ENCODE assay signal across 30 cellular contexts in genomic region chr15:90709278-90709677, GRCh38.
"Had no signal": no experiment of that assay in that cellular context is flagged by ENCODE, and none has a peak within 500 bp of the region (broad histone marks: within the 10 kb centered on the region; RNA-seq: fewer than 3 reads in every experiment).

No MANE protein-coding gene starts in this region.

- H3K36me3 ChIP-seq: ascending aorta had no signal

- DNase-seq: activated B cell treated with CpG ODN at 0.5 μM for 24 hours; activated CD4-positive, alpha-beta memory T cell treated with anti-CD3 and anti-CD28 coated beads for 36 hours; activated CD4-positive, alpha-beta T cell treated with anti-CD3 and anti-CD28 coated beads for 4 hours; activated CD4-positive, alpha-beta T cell treated with anti-CD3 and anti-CD28 coated beads, Interleukin-2, amount 10 ng/mL, durations not matched to agents 24 days and 14 days; activated CD4-positive, alpha-beta T cell treated with anti-CD3 and anti-CD28 coated beads, Interleukin-2, amount 50 U/mL, for 1 hour; activated CD4-positive, alpha-beta T cell treated with anti-CD3 and anti-CD28 coated beads, Interleukin-2, amount 50 U/mL, for 4 hours; activated CD4-positive, CD25-positive, alpha-beta regulatory T cell treated with anti-CD3 and anti-CD28 coated beads, Interleukin-2, amount 50 U/mL, for 72 hours; activated CD8-positive, alpha-beta memory T cell treated with anti-CD3 and anti-CD28 coated beads, Interleukin-2, amount 50 U/mL, for 4 hours; activated CD8-positive, alpha-beta T cell treated with anti-CD3 and anti-CD28 coated beads for 36 hours; activated effector memory CD4-positive, alpha-beta T cell treated with anti-CD3 and anti-CD28 coated beads, Interleukin-2, amount 50 U/mL, for 16 hours; activated gamma-delta T cell treated with Interleukin-2 at 50 U/mL for 16 hours; activated naive CD4-positive, alpha-beta T cell; activated naive CD4-positive, alpha-beta T cell treated with anti-CD3 and anti-CD28 coated beads for 36 hours; activated naive CD4-positive, alpha-beta T cell treated with anti-CD3 and anti-CD28 coated beads, Interleukin-2, amount 50 U/mL, for 16 hours; activated naive CD8-positive, alpha-beta T cell treated with anti-CD3 and anti-CD28 coated beads, Interleukin-2, amount 10 ng/mL, durations not matched to agents 7 days and 5 days; activated naive CD8-positive, alpha-beta T cell treated with anti-CD3 and anti-CD28 coated beads, Interleukin-2, amount 50 U/mL, for 24 hours; activated T-cell treated with anti-CD3 and anti-CD28 coated beads for 4 hours; activated T-cell treated with anti-CD3 and anti-CD28 coated beads, Interleukin-2, amount 50 U/mL, for 1 hour; activated T-cell treated with anti-CD3 and anti-CD28 coated beads, Interleukin-2, amount 50 U/mL, for 4 hours; activated T-cell treated with anti-CD3 and anti-CD28 coated beads, Interleukin-2, amount 50 U/mL, for 72 hours; amygdala; anterior cingulate cortex; central memory CD4-positive, alpha-beta T cell; T-helper 1 cell; T-helper 2 cell; T-helper 9 cell had no signal

- H3K27me3 ChIP-seq: ascending aorta had no signal

- H3K27ac ChIP-seq: ascending aorta, VCaP had no signal

- H3K4me1 ChIP-seq: ascending aorta had no signal

- ATAC-seq: activated CD8-positive, alpha-beta T cell treated with anti-CD3 and anti-CD28 coated beads for 36 hours; activated naive CD4-positive, alpha-beta T cell treated with anti-CD3 and anti-CD28 coated beads, Interleukin-2, amount 50 U/mL, for 72 hours; activated naive CD8-positive, alpha-beta T cell treated with anti-CD3 and anti-CD28 coated beads, Interleukin-2, amount 50 U/mL, for 24 hours; activated T-cell treated with anti-CD3 and anti-CD28 coated beads, Interleukin-2, amount 50 U/mL, for 4 hours; activated T-cell treated with anti-CD3 and anti-CD28 coated beads, Interleukin-2, amount 50 U/mL, for 72 hours; activated T-helper 17 cell treated with anti-CD3 and anti-CD28 coated beads, Interleukin-2, amount 50 U/mL, for 72 hours had no signal

- H3K4me3 ChIP-seq: ascending aorta had no signal
